ENCODE assay signal across 9 cellular contexts in the genomic region with DNA sequence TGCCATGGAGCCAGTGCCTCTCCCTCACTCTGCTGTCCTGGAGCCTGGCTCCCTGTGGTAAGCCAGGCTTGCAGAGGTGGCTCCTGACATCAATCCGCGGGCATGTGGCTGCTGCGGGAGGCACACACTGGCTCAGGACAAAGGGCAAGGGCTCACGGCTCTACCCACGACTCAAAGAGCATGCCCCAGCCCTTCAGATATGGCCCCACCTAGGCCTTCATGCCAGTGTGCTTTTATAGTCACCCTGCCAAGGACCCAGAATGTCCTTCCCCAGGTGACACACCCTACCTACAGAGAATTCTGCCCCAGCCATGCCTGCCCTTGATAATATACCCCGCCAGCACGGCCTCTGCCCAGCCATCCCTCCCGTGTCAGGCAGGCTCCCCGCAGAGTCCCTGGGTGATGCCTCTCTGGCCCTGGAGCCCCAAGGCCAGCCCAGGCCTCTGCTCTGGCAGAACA. TPM values are rescaled to one million over a fixed set of nuclear protein-coding genes. Genes with fewer than 3 reads are reported as not detected.
A peak's percentile ranks its signal among the peaks of the same experiment; 100 is the strongest.
DNase-seq lines count a peak whose midpoint lies in the region; ATAC-seq and TF ChIP-seq lines count a peak whose summit lies in the region.
"Had no signal": no experiment of that assay in that cellular context is flagged by ENCODE, and none has a peak within 500 bp of the region (broad histone marks: within the 10 kb centered on the region; RNA-seq: fewer than 3 reads in every experiment).

No MANE protein-coding gene starts in this region.

- H3K4me1 ChIP-seq in SJSA1 (replicated peaks): peaks cover 22% of the 10 kb centered on the region

- peak overlapping the region; percentile 74 for H3K27ac Mint-ChIP-seq in osteocyte (ENCODE audit: unreplicated experiment)

- H3K4me3 ChIP-seq in GM08714 (ENCODE audit: low read length) (peak overlapping the region; percentile 89; the same call in 1 of the 2 replicates), SJSA1 (peak overlapping the region; percentile 77), fibroblast of mammary gland (ENCODE audit: control insufficient read depth, low read depth, low read length) (peak overlapping the region; percentile 49)

- peak overlapping the region; percentile 82 for H3K4me3 Mint-ChIP-seq in osteocyte (ENCODE audit: unreplicated experiment)

- H3K27me3 Mint-ChIP-seq in osteocyte (ENCODE audit: unreplicated experiment): no peaks in the 10 kb centered on the region

- ATAC-seq in HG03135 (IDR thresholded peaks at IDR 0.05; ENCODE audit: unreplicated experiment): no peak

- DNase-seq in SJSA1 (ENCODE audit: low read depth in 1 of 2, low spot score in 2 of 2): no peak
- DNase-seq in fibroblast of mammary gland (ENCODE audit: low read depth): no peak
- DNase-seq in osteocyte (ENCODE audit: extremely low spot score, unreplicated experiment): no peak
- no peak for DNase-seq in stimulated activated CD4-positive, alpha-beta T cell treated with anti-CD3 and anti-CD28 coated beads, Interleukin-1b, Interleukin-23, amount 100 ng/mL, for 48 hours
- DNase-seq in hippocampal formation (lab: John Stamatoyannopoulos, UW): no peak
- no peak for DNase-seq in NCI-H2029 treated with DMSO at 0.1 percent for 48 hours (lab: John Stamatoyannopoulos, UW)

- H3K36me3 Mint-ChIP-seq in osteocyte (ENCODE audit: unreplicated experiment): peaks cover 10% of the 10 kb centered on the region

- no peaks in the 10 kb centered on the region for H3K9me3 Mint-ChIP-seq in osteocyte (ENCODE audit: unreplicated experiment)

- TF ChIP-seq CTCF in fibroblast of mammary gland (conservative IDR thresholded peaks at IDR 0.05; ENCODE audit: control insufficient read depth, insufficient read depth, low read depth, low read length) (no peak), osteocyte (IDR thresholded peaks at IDR 0.05) (no peak)

- H3K4me1 Mint-ChIP-seq in osteocyte (ENCODE audit: unreplicated experiment): peaks cover 28% of the 10 kb centered on the region

- H3K36me3 ChIP-seq in SJSA1: peaks cover 53% of the 10 kb centered on the region

- H3K27me3 ChIP-seq in SJSA1 (replicated peaks): no peaks in the 10 kb centered on the region

- no peaks in the 10 kb centered on the region for H3K9me3 ChIP-seq in SJSA1 (replicated peaks)

- H3K27ac ChIP-seq in SJSA1: no peak overlapping the region

RNA-seq across cellular contexts. Expression of a gene that starts 1.6 kb away (rescaled TPM):
- total RNA-seq in SJSA1 (2014; rRNA removed; shearing (Covaris generic)): 98.2 and 125 TPM in 2 replicates
- 185 and 198 TPM in 2 replicates for total RNA-seq in osteocyte

RNA-seq across cellular contexts. Expression of a gene that starts 11.3 kb away (rescaled TPM):
- 0.68 TPM in 1 of 2 replicates, not detected in the other for total RNA-seq in SJSA1 (2014; rRNA removed; shearing (Covaris generic))
- 1.1 and 2.4 TPM in 2 replicates for total RNA-seq in osteocyte
- total RNA-seq: M059J had no signal

RNA-seq across cellular contexts. Expression of a gene that starts 15.6 kb away (rescaled TPM):
- 298 and 772 TPM in 2 replicates for total RNA-seq in SJSA1 (2014; rRNA removed; shearing (Covaris generic))
- total RNA-seq in osteocyte: 447 and 458 TPM in 2 replicates

RNA-seq across cellular contexts. Expression of a gene that starts 53.5 kb away (rescaled TPM):
- total RNA-seq in SJSA1 (2014; rRNA removed; shearing (Covaris generic)): 10.4 and 17.7 TPM in 2 replicates
- total RNA-seq in osteocyte: 25.8 and 27.6 TPM in 2 replicates
